Comparison of ENCODE assay signal across 8 cellular contexts in the genomic region with DNA sequence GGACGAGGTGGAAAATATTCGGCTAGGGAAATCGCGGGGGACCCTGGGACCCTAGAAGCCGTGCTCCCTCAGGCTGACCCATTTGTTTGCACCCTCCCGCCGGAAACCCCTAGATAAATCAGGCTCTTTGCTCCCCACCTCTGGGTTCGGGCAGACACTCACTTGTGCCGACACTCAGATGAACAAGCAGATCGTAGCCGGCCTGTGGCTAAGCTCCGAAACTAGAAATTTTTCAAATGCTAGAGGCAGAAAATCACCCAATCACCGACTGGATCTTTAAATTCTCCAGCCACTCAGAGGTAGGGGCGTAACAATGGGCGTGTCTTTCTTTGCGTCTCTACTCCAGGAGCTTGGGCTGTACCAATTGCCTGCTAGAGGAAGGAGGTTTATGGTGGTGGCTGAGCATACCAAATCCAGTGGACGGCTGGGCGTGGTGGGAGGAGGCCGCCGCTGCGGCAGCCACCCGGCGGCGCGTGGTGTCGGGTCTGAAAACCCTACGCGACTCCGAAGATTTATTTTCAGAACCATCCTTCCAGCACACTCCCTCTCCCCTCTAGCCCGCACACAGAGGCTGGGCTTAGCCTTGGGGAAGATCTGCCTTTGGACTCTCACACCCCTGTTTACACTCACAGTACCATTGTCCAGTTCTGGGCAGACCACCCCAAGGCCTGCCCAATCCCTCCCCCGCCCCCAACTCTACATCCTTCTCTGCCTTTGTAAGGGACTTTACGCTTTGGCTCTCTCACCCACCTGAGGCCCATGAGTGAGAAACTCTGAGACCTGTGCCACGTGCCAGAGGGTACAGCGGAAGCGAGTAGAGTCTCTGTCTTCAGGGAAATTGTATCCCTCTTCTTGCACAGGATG. TPM values are rescaled to one million over a fixed set of nuclear protein-coding genes. Genes with fewer than 3 reads are reported as not detected.
DNase-seq lines count a peak whose midpoint lies in the region; ATAC-seq, FAIRE-seq and TF ChIP-seq lines count a peak whose summit lies in the region.

A gene with protein sequence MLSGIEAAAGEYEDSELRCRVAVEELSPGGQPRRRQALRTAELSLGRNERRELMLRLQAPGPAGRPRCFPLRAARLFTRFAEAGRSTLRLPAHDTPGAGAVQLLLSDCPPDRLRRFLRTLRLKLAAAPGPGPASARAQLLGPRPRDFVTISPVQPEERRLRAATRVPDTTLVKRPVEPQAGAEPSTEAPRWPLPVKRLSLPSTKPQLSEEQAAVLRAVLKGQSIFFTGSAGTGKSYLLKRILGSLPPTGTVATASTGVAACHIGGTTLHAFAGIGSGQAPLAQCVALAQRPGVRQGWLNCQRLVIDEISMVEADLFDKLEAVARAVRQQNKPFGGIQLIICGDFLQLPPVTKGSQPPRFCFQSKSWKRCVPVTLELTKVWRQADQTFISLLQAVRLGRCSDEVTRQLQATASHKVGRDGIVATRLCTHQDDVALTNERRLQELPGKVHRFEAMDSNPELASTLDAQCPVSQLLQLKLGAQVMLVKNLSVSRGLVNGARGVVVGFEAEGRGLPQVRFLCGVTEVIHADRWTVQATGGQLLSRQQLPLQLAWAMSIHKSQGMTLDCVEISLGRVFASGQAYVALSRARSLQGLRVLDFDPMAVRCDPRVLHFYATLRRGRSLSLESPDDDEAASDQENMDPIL (minus strand): TSS at position 217 of the 864 bp plus-strand sequence. CDS start 1,312 bp downstream, outside the sequence.

- CTCF ChIA-PET in CD4-positive, alpha-beta T cell (lab: Charles Lee): interaction anchor here (1.2 to 2.5 kb wide), 4 partner anchors 10 to 672 kb away, joined by 3 to 24 read pairs (median 5); no protein-coding TSS in a partner anchor
- CTCF ChIA-PET in HepG2 (lab: Yijun Ruan, JAX; ENCODE audit: low intra/inter-chr PET ratio, low total read pairs): no interaction called here

- in situ Hi-C loops in HepG2 (cut with HindIII; ENCODE audit: extremely low pct_ligation_motif_present, low pct_unique_long_range_greater_than_20kb): no loop called here

- no peaks in the 10 kb centered on the region for H3K9me3 ChIP-seq in CD4-positive, alpha-beta T cell (ENCODE audit: control insufficient read depth, low read length)
- H3K9me3 ChIP-seq in HepG2 (ENCODE audit: low read length): no peaks in the 10 kb centered on the region

- intact Hi-C loops in CD4-positive, alpha-beta T cell (cut with DNase I, micrococcal nuclease): loop anchor here (1.0 to 10.0 kb wide), 5 partner anchors 10 to 661 kb away; partner anchors contain the start of genes PLEKHO2 (in 2 of the 2) and PPIB (in 1 of the 2)
- intact Hi-C loops in HepG2 (cut with micrococcal nuclease; ENCODE audit: unreplicated experiment): no loop called here

- no peak for TF ChIP-seq CTCF in CD4-positive, alpha-beta T cell (IDR thresholded peaks at IDR 0.05)
- TF ChIP-seq CTCF in HepG2 (CRISPR knock-in tag; IDR thresholded peaks at IDR 0.05): no peak

- TF ChIP-seq EP300 in HepG2 (IDR thresholded peaks at IDR 0.05; ENCODE audit: low read depth in 2 of 2, low read length in 2 of 2): peak; percentile 9 to 13; a peak in 1 of 4 replicates
- TF ChIP-seq EP300 in HepG2 (CRISPR knock-in tag; IDR thresholded peaks at IDR 0.05; ENCODE audit: borderline replicate concordance): 0 out of 2 replicates have a peak, but pooled peaks have one; percentile 14

- H3K4me1 Mint-ChIP-seq in CD4-positive, alpha-beta T cell (ENCODE audit: low read depth): peaks cover 31% of the 10 kb centered on the region

- H3K4me3 ChIP-seq in HepG2 (replicated peaks in 1 of 3; ENCODE audit: insufficient read depth in 1 of 3, low read depth in 2 of 3, low read length in 3 of 3): peak within 1 kb of the TSS; percentile 70 to 92 (median 79)

- WGBS in HepG2 (ENCODE audit: low lambda C conversion rate): 0% methylated on average over 28 of the region's 35 CpGs

- H3K36me3 Mint-ChIP-seq in CD4-positive, alpha-beta T cell (ENCODE audit: low read depth): no peaks in the 10 kb centered on the region

- peaks cover 15% of the 10 kb centered on the region for H3K79me2 ChIP-seq in HepG2 (ENCODE audit: insufficient read depth, low read length)

- peaks cover 5% of the 10 kb centered on the region for H3K27me3 ChIP-seq in CD4-positive, alpha-beta T cell (ENCODE audit: control insufficient read depth, insufficient read depth, low read length)
- H3K27me3 ChIP-seq in HepG2 (ENCODE audit: control insufficient read depth in 1 of 2, insufficient read depth in 2 of 2, low read length in 2 of 2): no peaks in the 10 kb centered on the region; a peak in 1 of 5 replicates

- no peaks in the 10 kb centered on the region for H4K20me1 ChIP-seq in HepG2 (ENCODE audit: insufficient read depth, low read length)

- DNase-seq in CD4-positive, alpha-beta T cell: peak; percentile 72 to 90 (median 76)
- DNase-seq in NCI-H82 (lab: John Stamatoyannopoulos, UW) (peak; percentile 100), dermis microvascular lymphatic vessel endothelial cell (ENCODE audit: low read depth in 2 of 2) (peak; percentile 96 to 99), HepG2 (ENCODE audit: low spot score) (peak; percentile 98)
- peak; percentile 82 to 83 for DNase-seq in activated CD4-positive, alpha-beta T cell treated with anti-CD3 and anti-CD28 coated beads, Interleukin-2, amount 50 U/mL, for 4 hours
- peak; percentile 76 for DNase-seq in stimulated activated CD4-positive, alpha-beta T cell treated with anti-CD3 and anti-CD28 coated beads, Interleukin-4, amount 100 ng/mL, for 1 hour

- H3K27ac ChIP-seq in CD4-positive, alpha-beta T cell (ENCODE audit: low read depth, low read length): no peak within 1 kb of the TSS
- peak within 1 kb of the TSS; percentile 93 for H3K27ac ChIP-seq in HepG2 (ENCODE audit: extremely low read length, insufficient read depth, low read length)

- peak within 1 kb of the TSS; percentile 61 for H3K27ac Mint-ChIP-seq in CD4-positive, alpha-beta T cell

- peak within 1 kb of the TSS; percentile 86 for H3K4me3 Mint-ChIP-seq in CD4-positive, alpha-beta T cell

- TF ChIP-seq RAD21 in HepG2 (CRISPR knock-in tag; IDR thresholded peaks at IDR 0.05): no peak

- H3K36me3 ChIP-seq in HepG2 (replicated peaks in 1 of 2; ENCODE audit: control insufficient read depth in 1 of 2, insufficient read depth in 2 of 2, low read length in 2 of 2): peaks cover 2 to 11% of the 10 kb centered on the region in 2 experiments; a peak in 3 of 5 replicates

- H3K9me3 Mint-ChIP-seq in CD4-positive, alpha-beta T cell: no peaks in the 10 kb centered on the region

- TF ChIP-seq POLR2A in HepG2 (IDR thresholded peaks at IDR 0.05; ENCODE audit: insufficient read depth in 1 of 2, low read depth in 2 of 2, low read length in 2 of 2): peak; percentile 73 to 92

- peak; percentile 98 for ATAC-seq in CD4-positive, alpha-beta T cell (ENCODE audit: poor library complexity)
- ATAC-seq in GM19452 (IDR thresholded peaks at IDR 0.05; ENCODE audit: unreplicated experiment) (peak; percentile 82), HG03575 (IDR thresholded peaks at IDR 0.05; ENCODE audit: extremely low read depth, insufficient number of reproducible peaks, low FRiP score, unreplicated experiment) (peak; percentile 47), HepG2 (peak; percentile 97)

- peak within 1 kb of the TSS; percentile 99 for H3K4me2 ChIP-seq in HepG2 (ENCODE audit: low read depth, low read length)

- POLR2A ChIA-PET in CD4-positive, alpha-beta T cell (lab: Charles Lee): interaction anchor here (0.6 to 2.6 kb wide), 10 partner anchors 10 to 438 kb away, joined by 3 to 47 read pairs (median 4); partner anchors contain the start of genes PLEKHO2 and TRIP4
- POLR2A ChIA-PET in HepG2 (lab: Yijun Ruan, JAX): interaction anchor here (0.6 to 2.3 kb wide), 8 partner anchors 8 to 254 kb away, joined by 3 to 23 read pairs (median 4); partner anchors contain the start of gene PLEKHO2

- BruUV-seq in HepG2 (replicated peaks; lab: Mats Ljungman, UMichigan): TSS peak; percentile 79

- peak within 1 kb of the TSS; percentile 79 for H3K9ac ChIP-seq in HepG2 (ENCODE audit: insufficient read depth, low read depth, low read length)

- peak within 1 kb of the TSS; percentile 79 for H2AFZ ChIP-seq in HepG2 (ENCODE audit: low read length)

- H3K27me3 Mint-ChIP-seq in CD4-positive, alpha-beta T cell: peaks cover 17% of the 10 kb centered on the region

- peaks cover 28% of the 10 kb centered on the region for H3K4me1 ChIP-seq in HepG2 (ENCODE audit: insufficient read depth, low read length)

- peak; percentile 94 for FAIRE-seq in HepG2 (lab: Jason Lieb, UNC)

TF ChIP-seq in HepG2, 621 proteins besides CTCF, POLR2A, EP300 and RAD21 (continues in another document):
- TF ChIP-seq SRSF4 (IDR thresholded peaks at IDR 0.05; ENCODE audit: low read depth, low read length, poor library complexity, severe bottlenecking) (no peak), GZF1 (CRISPR knock-in tag; IDR thresholded peaks at IDR 0.05) (no peak)

RNA-seq across cellular contexts. Expression of the gene that starts here (rescaled TPM):
- total RNA-seq in CD4-positive, alpha-beta T cell: under 1 TPM; 0.22 to 0.27 TPM
- total RNA-seq in dermis microvascular lymphatic vessel endothelial cell (4.4 and 9.0 TPM in 2 replicates), HepG2 (2016; rRNA removed; fragmentation: Illumina TruSeq; extraction: Trizol) (8.3 and 19.7 TPM in 2 replicates)
- 10.1 and 10.8 TPM in 2 replicates for total RNA-seq in HepG2 (2016; cell fraction: cytosol; rRNA removed; fragmentation: Illumina TruSeq; extraction: Trizol; ENCODE audit: low read depth)
- total RNA-seq in HepG2 (2016; cell fraction: insoluble cytoplasmic fraction; rRNA removed; fragmentation: Illumina TruSeq; extraction: Trizol): 7.8 and 21.1 TPM in 2 replicates
- 8.0 and 9.6 TPM in 2 replicates for total RNA-seq in HepG2 (2016; cell fraction: membrane; rRNA removed; fragmentation: Illumina TruSeq; extraction: Trizol)
- total RNA-seq in HepG2 (2016; cell fraction: nucleus; rRNA removed; fragmentation: Illumina TruSeq; extraction: Trizol): 22.6 and 34.5 TPM in 2 replicates
- 14.0 and 18.5 TPM in 2 replicates for polyA plus RNA-seq in HepG2 (2011; rRNA removed)
- polyA plus RNA-seq in HepG2 (2011; cell fraction: cytosol; rRNA removed): 5.4 and 11.1 TPM in 2 replicates
- 50.6 and 90.5 TPM in 2 replicates for polyA plus RNA-seq in HepG2 (2011; cell fraction: nucleus; rRNA removed)
- polyA plus RNA-seq in HepG2 (2012): 3.2 and 9.0 TPM in 2 replicates
- 1.2 and 1.3 TPM in 2 replicates for polyA plus RNA-seq in HepG2 (2016; cell fraction: cytosol; fragmentation: Illumina TruSeq; extraction: Trizol; ENCODE audit: low read depth)
- 7.2 and 8.0 TPM in 2 replicates for polyA plus RNA-seq in HepG2 (2016; cell fraction: insoluble cytoplasmic fraction; fragmentation: Illumina TruSeq; extraction: Trizol; ENCODE audit: low read depth)
- 3.6 and 4.0 TPM in 2 replicates for polyA plus RNA-seq in HepG2 (2016; cell fraction: membrane; fragmentation: Illumina TruSeq; extraction: Trizol; ENCODE audit: low read depth)
- polyA plus RNA-seq in HepG2 (2016; cell fraction: nucleus; fragmentation: Illumina TruSeq; extraction: Trizol; ENCODE audit: insufficient read depth, low read depth): 105 and 116 TPM in 2 replicates
- polyA minus RNA-seq in HepG2 (2011; rRNA and poly(A)+ RNA removed; ENCODE audit: low replicate concordance): 12.7 and 35.9 TPM in 2 replicates
- 1.6 and 4.1 TPM in 2 replicates for polyA minus RNA-seq in HepG2 (2011; cell fraction: cytosol; rRNA and poly(A)+ RNA removed)
- 11.4 and 16.5 TPM in 2 replicates for polyA minus RNA-seq in HepG2 (2011; cell fraction: nucleus; rRNA and poly(A)+ RNA removed)

Comparison
In these comparisons a context has a peak if more than half of its experiments do, and no peak if none do; other contexts are left out.
1. Peak in DNase-seq and ATAC-seq in CD4-positive, alpha-beta T cell; RNA of the gene not detected or under 1 TPM.
2. ATAC-seq: peak in every context shown above with its lines; median percentile 98 in CD4-positive, alpha-beta T cell; 97 in HepG2; 82 in GM19452; 47 in HG03575.